In the genomic region with DNA sequence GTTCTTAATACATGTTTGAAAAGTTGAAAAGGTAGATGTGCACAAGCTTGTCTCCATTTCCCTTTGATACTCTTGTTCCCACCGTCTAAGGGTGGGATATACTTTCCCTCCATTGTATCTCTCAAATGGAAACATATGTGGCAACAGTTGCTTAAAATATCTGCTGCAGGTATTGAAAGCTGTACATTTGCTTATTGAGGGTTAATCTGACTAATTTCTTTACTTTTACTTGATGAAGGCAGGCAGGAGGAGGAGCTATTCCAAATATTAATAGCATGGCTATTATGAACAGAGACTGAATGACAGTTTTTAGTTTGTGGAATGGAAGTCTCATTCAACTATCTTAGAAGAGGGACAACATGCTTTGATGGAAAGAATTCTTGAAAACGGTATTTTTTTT, we compare ENCODE assay signal across 27 cellular contexts.
"Had no signal": no experiment of that assay in that cellular context is flagged by ENCODE, and none has a peak within 500 bp of the region (broad histone marks: within the 10 kb centered on the region; RNA-seq: fewer than 3 reads in every experiment).

No MANE protein-coding gene starts in this region.

- ATAC-seq: foreskin keratinocyte; gastroesophageal sphincter; heart left ventricle; left ventricle myocardium superior; lower lobe of right lung; naive thymus-derived CD8-positive, alpha-beta T cell; sciatic nerve; stimulated activated naive CD8-positive, alpha-beta T cell treated with anti-CD3 and anti-CD28 coated beads, Interleukin-15, amount 100 ng/mL, for 72 hours; upper lobe of right lung had no signal

- H3K4me1 ChIP-seq: esophagus muscularis mucosa, gastroesophageal sphincter, heart left ventricle, lower lobe of right lung, prostate gland, right atrium auricular region, suprapubic skin, transverse colon, upper lobe of right lung, vagina had no signal

- H3K27ac ChIP-seq: esophagus muscularis mucosa, foreskin keratinocyte, gastroesophageal sphincter, heart left ventricle, hepatocyte, lower lobe of right lung, prostate gland, right atrium auricular region, suprapubic skin, transverse colon, upper lobe of right lung, vagina had no signal

- DNase-seq: dermis blood vessel endothelial cell; effector memory CD4-positive, alpha-beta T cell; foreskin keratinocyte; heart left ventricle; kidney; left ventricle myocardium superior; lower lobe of right lung; naive thymus-derived CD8-positive, alpha-beta T cell; nephron progenitor cell; nucleus accumbens; stimulated activated CD4-positive, alpha-beta T cell treated with anti-CD3 and anti-CD28 coated beads, Interleukin-12 subunit alpha, Interleukin-12 subunit beta, amount 100 ng/mL, for 4 hours; stimulated activated CD4-positive, alpha-beta T cell treated with anti-CD3 and anti-CD28 coated beads, Interleukin-1b, Interleukin-23, amount 100 ng/mL, for 48 hours; stimulated activated CD4-positive, alpha-beta T cell treated with anti-CD3 and anti-CD28 coated beads, Interleukin-4, amount 100 ng/mL, for 1 hour; stimulated activated CD8-positive, alpha-beta memory T cell treated with anti-CD3 and anti-CD28 coated beads, Interleukin-4, amount 100 ng/mL, for 48 hours; stimulated activated naive CD4-positive, alpha-beta T cell; stimulated activated naive CD8-positive, alpha-beta T cell treated with anti-CD3 and anti-CD28 coated beads, Interleukin-15, amount 100 ng/mL, for 72 hours; transverse colon; upper lobe of right lung had no signal

- H3K4me3 ChIP-seq: esophagus muscularis mucosa, gastroesophageal sphincter, heart left ventricle, hepatocyte, lower lobe of right lung, prostate gland, right atrium auricular region, smooth muscle cell, suprapubic skin, transverse colon, upper lobe of right lung, vagina had no signal

- H3K36me3 ChIP-seq: esophagus muscularis mucosa, gastroesophageal sphincter, heart left ventricle, lower lobe of right lung, prostate gland, right atrium auricular region, suprapubic skin, transverse colon, upper lobe of right lung, vagina had no signal

- H3K9me3 ChIP-seq: esophagus muscularis mucosa, gastroesophageal sphincter, heart left ventricle, lower lobe of right lung, prostate gland, right atrium auricular region, suprapubic skin, transverse colon, upper lobe of right lung, vagina had no signal

- H3K27me3 ChIP-seq: esophagus muscularis mucosa, foreskin keratinocyte, gastroesophageal sphincter, heart left ventricle, hepatocyte, right atrium auricular region, suprapubic skin, transverse colon, upper lobe of right lung, vagina had no signal
